1 cellular context compared by ENCODE assay signal in the genomic region with DNA sequence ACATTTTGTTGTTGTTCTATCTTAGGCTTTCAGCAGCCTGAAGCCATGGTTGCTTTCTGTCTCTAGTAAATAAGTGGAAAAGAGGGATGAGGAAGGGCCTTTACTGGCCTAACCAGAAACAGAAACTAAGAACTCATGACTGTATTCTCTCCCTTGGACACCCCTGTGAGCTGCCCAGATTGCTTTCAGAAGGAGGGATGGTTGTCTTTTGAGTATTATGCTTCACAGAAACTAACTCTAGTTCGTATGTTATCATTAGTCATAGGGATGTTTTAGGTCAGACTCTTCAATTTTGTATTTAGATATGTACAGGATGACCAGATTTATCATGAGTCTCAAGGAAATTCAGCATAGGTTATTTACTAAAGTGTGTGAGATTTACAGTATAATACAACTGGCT.
TF ChIP-seq lines count a peak whose summit lies in the region.

No MANE protein-coding gene starts in this region.

TF ChIP-seq in GM12878, 131 proteins besides CTCF, POLR2A, EP300 and RAD21:
- TF ChIP-seq PAX8 (IDR thresholded peaks at IDR 0.05) = no peak
- no peak for TF ChIP-seq KDM1A (IDR thresholded peaks at IDR 0.05; ENCODE audit: borderline replicate concordance)
- TF ChIP-seq HDGF (IDR thresholded peaks at IDR 0.05) = no peak
- TF ChIP-seq SPI1 (IDR thresholded peaks at IDR 0.05; ENCODE audit: borderline replicate concordance, insufficient read depth, low read depth, low read length) = no peak
- no peak for TF ChIP-seq ZZZ3 (IDR thresholded peaks at IDR 0.05; ENCODE audit: control insufficient read depth, insufficient read length, low read depth)
- no peak for TF ChIP-seq CBFB (IDR thresholded peaks at IDR 0.05; ENCODE audit: low read depth)
- TF ChIP-seq ZNF274 (IDR thresholded peaks at IDR 0.05; ENCODE audit: insufficient read depth, insufficient read length) = no peak
- TF ChIP-seq ZSCAN29 (IDR thresholded peaks at IDR 0.05) = no peak
- TF ChIP-seq, protein P1, sequence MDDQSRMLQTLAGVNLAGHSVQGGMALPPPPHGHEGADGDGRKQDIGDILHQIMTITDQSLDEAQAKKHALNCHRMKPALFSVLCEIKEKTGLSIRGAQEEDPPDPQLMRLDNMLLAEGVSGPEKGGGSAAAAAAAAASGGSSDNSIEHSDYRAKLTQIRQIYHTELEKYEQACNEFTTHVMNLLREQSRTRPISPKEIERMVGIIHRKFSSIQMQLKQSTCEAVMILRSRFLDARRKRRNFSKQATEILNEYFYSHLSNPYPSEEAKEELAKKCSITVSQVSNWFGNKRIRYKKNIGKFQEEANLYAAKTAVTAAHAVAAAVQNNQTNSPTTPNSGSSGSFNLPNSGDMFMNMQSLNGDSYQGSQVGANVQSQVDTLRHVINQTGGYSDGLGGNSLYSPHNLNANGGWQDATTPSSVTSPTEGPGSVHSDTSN (IDR thresholded peaks at IDR 0.05; ENCODE audit: insufficient replicate concordance, low read depth, low read length) = no peak
- no peak for TF ChIP-seq ATF7 (IDR thresholded peaks at IDR 0.05; ENCODE audit: low read depth)
- TF ChIP-seq, protein P2, sequence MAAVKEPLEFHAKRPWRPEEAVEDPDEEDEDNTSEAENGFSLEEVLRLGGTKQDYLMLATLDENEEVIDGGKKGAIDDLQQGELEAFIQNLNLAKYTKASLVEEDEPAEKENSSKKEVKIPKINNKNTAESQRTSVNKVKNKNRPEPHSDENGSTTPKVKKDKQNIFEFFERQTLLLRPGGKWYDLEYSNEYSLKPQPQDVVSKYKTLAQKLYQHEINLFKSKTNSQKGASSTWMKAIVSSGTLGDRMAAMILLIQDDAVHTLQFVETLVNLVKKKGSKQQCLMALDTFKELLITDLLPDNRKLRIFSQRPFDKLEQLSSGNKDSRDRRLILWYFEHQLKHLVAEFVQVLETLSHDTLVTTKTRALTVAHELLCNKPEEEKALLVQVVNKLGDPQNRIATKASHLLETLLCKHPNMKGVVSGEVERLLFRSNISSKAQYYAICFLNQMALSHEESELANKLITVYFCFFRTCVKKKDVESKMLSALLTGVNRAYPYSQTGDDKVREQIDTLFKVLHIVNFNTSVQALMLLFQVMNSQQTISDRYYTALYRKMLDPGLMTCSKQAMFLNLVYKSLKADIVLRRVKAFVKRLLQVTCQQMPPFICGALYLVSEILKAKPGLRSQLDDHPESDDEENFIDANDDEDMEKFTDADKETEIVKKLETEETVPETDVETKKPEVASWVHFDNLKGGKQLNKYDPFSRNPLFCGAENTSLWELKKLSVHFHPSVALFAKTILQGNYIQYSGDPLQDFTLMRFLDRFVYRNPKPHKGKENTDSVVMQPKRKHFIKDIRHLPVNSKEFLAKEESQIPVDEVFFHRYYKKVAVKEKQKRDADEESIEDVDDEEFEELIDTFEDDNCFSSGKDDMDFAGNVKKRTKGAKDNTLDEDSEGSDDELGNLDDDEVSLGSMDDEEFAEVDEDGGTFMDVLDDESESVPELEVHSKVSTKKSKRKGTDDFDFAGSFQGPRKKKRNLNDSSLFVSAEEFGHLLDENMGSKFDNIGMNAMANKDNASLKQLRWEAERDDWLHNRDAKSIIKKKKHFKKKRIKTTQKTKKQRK (IDR thresholded peaks at IDR 0.05; ENCODE audit: low read depth, low read length) = no peak
- TF ChIP-seq POLR2AphosphoS5 (IDR thresholded peaks at IDR 0.05; ENCODE audit: low read length) = no peak
- TF ChIP-seq HDAC6 (IDR thresholded peaks at IDR 0.05; ENCODE audit: unreplicated experiment) = no peak
- TF ChIP-seq MEF2A (IDR thresholded peaks at IDR 0.05; ENCODE audit: insufficient read depth, low read depth, low read length) = no peak
- TF ChIP-seq, protein P3, sequence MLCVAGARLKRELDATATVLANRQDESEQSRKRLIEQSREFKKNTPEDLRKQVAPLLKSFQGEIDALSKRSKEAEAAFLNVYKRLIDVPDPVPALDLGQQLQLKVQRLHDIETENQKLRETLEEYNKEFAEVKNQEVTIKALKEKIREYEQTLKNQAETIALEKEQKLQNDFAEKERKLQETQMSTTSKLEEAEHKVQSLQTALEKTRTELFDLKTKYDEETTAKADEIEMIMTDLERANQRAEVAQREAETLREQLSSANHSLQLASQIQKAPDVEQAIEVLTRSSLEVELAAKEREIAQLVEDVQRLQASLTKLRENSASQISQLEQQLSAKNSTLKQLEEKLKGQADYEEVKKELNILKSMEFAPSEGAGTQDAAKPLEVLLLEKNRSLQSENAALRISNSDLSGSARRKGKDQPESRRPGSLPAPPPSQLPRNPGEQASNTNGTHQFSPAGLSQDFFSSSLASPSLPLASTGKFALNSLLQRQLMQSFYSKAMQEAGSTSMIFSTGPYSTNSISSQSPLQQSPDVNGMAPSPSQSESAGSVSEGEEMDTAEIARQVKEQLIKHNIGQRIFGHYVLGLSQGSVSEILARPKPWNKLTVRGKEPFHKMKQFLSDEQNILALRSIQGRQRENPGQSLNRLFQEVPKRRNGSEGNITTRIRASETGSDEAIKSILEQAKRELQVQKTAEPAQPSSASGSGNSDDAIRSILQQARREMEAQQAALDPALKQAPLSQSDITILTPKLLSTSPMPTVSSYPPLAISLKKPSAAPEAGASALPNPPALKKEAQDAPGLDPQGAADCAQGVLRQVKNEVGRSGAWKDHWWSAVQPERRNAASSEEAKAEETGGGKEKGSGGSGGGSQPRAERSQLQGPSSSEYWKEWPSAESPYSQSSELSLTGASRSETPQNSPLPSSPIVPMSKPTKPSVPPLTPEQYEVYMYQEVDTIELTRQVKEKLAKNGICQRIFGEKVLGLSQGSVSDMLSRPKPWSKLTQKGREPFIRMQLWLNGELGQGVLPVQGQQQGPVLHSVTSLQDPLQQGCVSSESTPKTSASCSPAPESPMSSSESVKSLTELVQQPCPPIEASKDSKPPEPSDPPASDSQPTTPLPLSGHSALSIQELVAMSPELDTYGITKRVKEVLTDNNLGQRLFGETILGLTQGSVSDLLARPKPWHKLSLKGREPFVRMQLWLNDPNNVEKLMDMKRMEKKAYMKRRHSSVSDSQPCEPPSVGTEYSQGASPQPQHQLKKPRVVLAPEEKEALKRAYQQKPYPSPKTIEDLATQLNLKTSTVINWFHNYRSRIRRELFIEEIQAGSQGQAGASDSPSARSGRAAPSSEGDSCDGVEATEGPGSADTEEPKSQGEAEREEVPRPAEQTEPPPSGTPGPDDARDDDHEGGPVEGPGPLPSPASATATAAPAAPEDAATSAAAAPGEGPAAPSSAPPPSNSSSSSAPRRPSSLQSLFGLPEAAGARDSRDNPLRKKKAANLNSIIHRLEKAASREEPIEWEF (IDR thresholded peaks at IDR 0.05; ENCODE audit: insufficient replicate concordance, low read depth, low read length) = no peak
- TF ChIP-seq, protein P4, sequence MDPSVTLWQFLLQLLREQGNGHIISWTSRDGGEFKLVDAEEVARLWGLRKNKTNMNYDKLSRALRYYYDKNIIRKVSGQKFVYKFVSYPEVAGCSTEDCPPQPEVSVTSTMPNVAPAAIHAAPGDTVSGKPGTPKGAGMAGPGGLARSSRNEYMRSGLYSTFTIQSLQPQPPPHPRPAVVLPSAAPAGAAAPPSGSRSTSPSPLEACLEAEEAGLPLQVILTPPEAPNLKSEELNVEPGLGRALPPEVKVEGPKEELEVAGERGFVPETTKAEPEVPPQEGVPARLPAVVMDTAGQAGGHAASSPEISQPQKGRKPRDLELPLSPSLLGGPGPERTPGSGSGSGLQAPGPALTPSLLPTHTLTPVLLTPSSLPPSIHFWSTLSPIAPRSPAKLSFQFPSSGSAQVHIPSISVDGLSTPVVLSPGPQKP (IDR thresholded peaks at IDR 0.05; ENCODE audit: low read depth, low read length) = no peak
- TF ChIP-seq TAF1 (IDR thresholded peaks at IDR 0.05; ENCODE audit: borderline replicate concordance, low read depth, low read length) = no peak
